In the genomic region with DNA sequence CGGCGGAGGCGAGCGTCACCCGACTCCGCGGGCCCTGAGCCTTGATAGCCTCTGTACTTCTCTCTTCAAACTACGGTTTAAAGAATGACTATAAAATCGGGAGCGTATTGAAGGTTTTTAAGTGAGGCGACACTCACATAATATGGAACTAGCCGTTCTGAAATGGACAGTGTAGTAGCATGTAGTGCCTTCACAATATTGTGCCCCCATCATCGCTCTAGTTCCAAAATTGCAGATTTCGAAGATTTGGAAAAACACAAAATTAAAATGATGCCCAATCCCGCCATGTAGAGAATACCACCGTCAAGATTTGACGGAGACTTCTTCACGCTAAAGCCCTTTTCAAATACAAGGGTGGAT, we compare ENCODE assay signal across 8 cellular contexts. TPM values are rescaled to one million over a fixed set of nuclear protein-coding genes. Genes with fewer than 3 reads are reported as not detected.
A peak's percentile ranks its signal among the peaks of the same experiment; 100 is the strongest.
DNase-seq lines count a peak whose midpoint lies in the region; ATAC-seq and TF ChIP-seq lines count a peak whose summit lies in the region.

No MANE protein-coding gene starts in this region.

- peak overlapping the region; percentile 85 to 92 (median 92) for H3K27ac ChIP-seq in stomach

- no peak overlapping the region for H3K9ac ChIP-seq in iPS-15b (ENCODE audit: low read depth, low read length)

- intact Hi-C loops in activated CD8-positive, alpha-beta T cell treated with anti-CD3 and anti-CD28 coated beads for 36 hours (cut with micrococcal nuclease), result no loop called here
- intact Hi-C loops in stomach (cut with DNase I; ENCODE audit: low total_unique reads), result no loop called here

- CTCF ChIA-PET in activated CD8-positive, alpha-beta T cell treated with anti-CD3 and anti-CD28 coated beads for 36 hours (lab: Charles Lee), result interaction anchor here (1.3 to 2.1 kb wide), 6 partner anchors 12 to 298 kb away, joined by 3 to 7 read pairs (median 3); no protein-coding TSS in a partner anchor

- H3K4me3 ChIP-seq in iPS-15b (ENCODE audit: low read depth, low read length), result peak overlapping the region; percentile 99
- H3K4me3 ChIP-seq in stomach, result peak overlapping the region; percentile 73 to 91 (median 86)

- DNase-seq in T-helper 1 cell (no peak), stomach (no peak), RKO (ENCODE audit: low spot score) (no peak), NCI-H2171 (lab: John Stamatoyannopoulos, UW) (no peak)
- DNase-seq in activated CD8-positive, alpha-beta T cell treated with anti-CD3 and anti-CD28 coated beads for 36 hours, result no peak

- H3K9me3 ChIP-seq in iPS-15b (ENCODE audit: control insufficient read depth, insufficient read depth, low read length) (no peaks in the 10 kb centered on the region), stomach (no peaks in the 10 kb centered on the region)

- TF ChIP-seq EP300 in stomach (IDR thresholded peaks at IDR 0.05), result no peak

- no peak for ATAC-seq in activated CD8-positive, alpha-beta T cell treated with anti-CD3 and anti-CD28 coated beads for 36 hours
- ATAC-seq in GM19455 (IDR thresholded peaks at IDR 0.05; ENCODE audit: unreplicated experiment), result no peak

- no peak for TF ChIP-seq POLR2A in stomach (IDR thresholded peaks at IDR 0.05)

- POLR2A ChIA-PET in activated CD8-positive, alpha-beta T cell treated with anti-CD3 and anti-CD28 coated beads for 36 hours (lab: Charles Lee), result no interaction called here

- TF ChIP-seq CTCF in activated CD8-positive, alpha-beta T cell treated with anti-CD3 and anti-CD28 coated beads for 36 hours (IDR thresholded peaks at IDR 0.05), result no peak
- no peak for TF ChIP-seq CTCF in stomach (IDR thresholded peaks at IDR 0.05)

- H3K4me1 Mint-ChIP-seq in T-helper 1 cell treated with Interleukin-12 subunit alpha and Interleukin-12 subunit beta and Interleukin-4 antibody, amounts not matched to agents 30 μg/mL and 1 μg/mL, for 36 hours (ENCODE audit: low read depth), result peaks cover 26% of the 10 kb centered on the region
- H3K4me1 Mint-ChIP-seq in activated CD8-positive, alpha-beta T cell treated with anti-CD3 and anti-CD28 coated beads for 36 hours (ENCODE audit: low read depth), result peaks cover 28% of the 10 kb centered on the region

- H3K4me3 Mint-ChIP-seq in T-helper 1 cell treated with Interleukin-12 subunit alpha and Interleukin-12 subunit beta and Interleukin-4 antibody, amounts not matched to agents 30 μg/mL and 1 μg/mL, for 36 hours, result peak overlapping the region; percentile 97
- H3K4me3 Mint-ChIP-seq in activated CD8-positive, alpha-beta T cell treated with anti-CD3 and anti-CD28 coated beads for 36 hours, result peak overlapping the region; percentile 98

- peak overlapping the region; percentile 97 for H3K27ac Mint-ChIP-seq in T-helper 1 cell treated with Interleukin-12 subunit alpha and Interleukin-12 subunit beta and Interleukin-4 antibody, amounts not matched to agents 30 μg/mL and 1 μg/mL, for 36 hours
- H3K27ac Mint-ChIP-seq in activated CD8-positive, alpha-beta T cell treated with anti-CD3 and anti-CD28 coated beads for 36 hours, result peak overlapping the region; percentile 95

- H3K27me3 Mint-ChIP-seq in T-helper 1 cell treated with Interleukin-12 subunit alpha and Interleukin-12 subunit beta and Interleukin-4 antibody, amounts not matched to agents 30 μg/mL and 1 μg/mL, for 36 hours (ENCODE audit: low read depth), result no peaks in the 10 kb centered on the region
- H3K27me3 Mint-ChIP-seq in activated CD8-positive, alpha-beta T cell treated with anti-CD3 and anti-CD28 coated beads for 36 hours, result no peaks in the 10 kb centered on the region

- peaks cover 8% of the 10 kb centered on the region for H3K36me3 Mint-ChIP-seq in T-helper 1 cell treated with Interleukin-12 subunit alpha and Interleukin-12 subunit beta and Interleukin-4 antibody, amounts not matched to agents 30 μg/mL and 1 μg/mL, for 36 hours (ENCODE audit: low read depth)
- H3K36me3 Mint-ChIP-seq in activated CD8-positive, alpha-beta T cell treated with anti-CD3 and anti-CD28 coated beads for 36 hours (ENCODE audit: low read depth), result peaks cover 26% of the 10 kb centered on the region

- H3K27me3 ChIP-seq in iPS-15b (ENCODE audit: control insufficient read depth, insufficient read depth, low read length) (peaks cover 11% of the 10 kb centered on the region), stomach (no peaks in the 10 kb centered on the region)

- WGBS in stomach, 5 donors, result 19 to 22% (median 20%) methylated on average over 18 of the region's 18 CpGs

- H3K4me1 ChIP-seq in iPS-15b (ENCODE audit: control insufficient read depth, insufficient read depth, low read length), result peaks cover 4% of the 10 kb centered on the region
- H3K4me1 ChIP-seq in stomach, result peaks cover 13 to 34% (median 22%) of the 10 kb centered on the region in 4 donors

- H3K9me3 Mint-ChIP-seq in T-helper 1 cell treated with Interleukin-12 subunit alpha and Interleukin-12 subunit beta and Interleukin-4 antibody, amounts not matched to agents 30 μg/mL and 1 μg/mL, for 36 hours, result no peaks in the 10 kb centered on the region
- H3K9me3 Mint-ChIP-seq in activated CD8-positive, alpha-beta T cell treated with anti-CD3 and anti-CD28 coated beads for 36 hours, result no peaks in the 10 kb centered on the region

- H3K36me3 ChIP-seq in iPS-15b (ENCODE audit: control insufficient read depth, insufficient read depth, low read length) (peaks cover 13% of the 10 kb centered on the region), stomach (peaks cover 16 to 24% (median 21%) of the 10 kb centered on the region in 4 donors)

RNA-seq across cellular contexts. Expression of gene TAMM41, which starts 0.3 kb away (rescaled TPM):
- 10 to 100 TPM; 30.7 to 33.1 TPM for total RNA-seq in activated CD8-positive, alpha-beta T cell treated with anti-CD3 and anti-CD28 coated beads for 36 hours
- 10 to 100 TPM in 2 of 5 donors, 1 to 10 TPM in 3; 4.3 to 22.9 (median 7.6) TPM for total RNA-seq in stomach
- 10 to 100 TPM in 1 of 3 donors, 1 to 10 TPM in 2; 8.5 to 12.3 (median 8.9) TPM for polyA plus RNA-seq in stomach
